Comparison of ENCODE assay signal across 1 cellular context in the genomic region with DNA sequence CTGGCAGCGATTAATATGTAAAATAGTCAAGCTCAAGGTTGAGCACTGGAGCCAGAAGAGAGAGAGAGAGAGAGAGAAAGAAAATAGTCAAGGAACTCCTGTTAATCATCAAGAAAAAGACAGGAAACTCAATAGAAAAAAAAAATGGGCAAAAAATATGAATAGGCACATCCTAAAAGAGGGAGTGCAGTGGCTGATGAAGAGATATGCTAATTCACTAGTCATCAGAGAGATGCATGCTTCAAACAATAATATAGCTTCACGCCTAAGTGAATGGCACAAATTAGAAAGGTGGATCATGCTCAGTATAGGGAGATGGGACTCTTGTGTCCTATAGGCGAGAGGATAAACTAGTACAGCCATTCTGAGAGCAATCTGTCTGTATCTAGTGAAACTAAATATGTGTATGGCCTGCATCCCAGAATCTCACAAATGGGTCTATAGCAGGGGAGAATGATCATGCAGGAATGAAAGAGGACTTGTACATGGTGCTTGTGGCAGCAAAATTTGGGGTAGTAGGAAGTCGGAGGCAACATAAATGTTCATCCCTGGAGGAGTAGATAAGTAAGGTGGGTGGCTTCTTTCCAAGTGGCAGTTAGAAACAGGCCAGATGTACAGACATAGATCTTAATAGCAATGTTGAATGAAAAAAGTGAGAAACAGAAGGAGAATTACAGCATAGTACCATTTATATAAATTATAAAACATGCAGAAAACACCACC.
A peak's percentile ranks its signal among the peaks of the same experiment; 100 is the strongest.
TF ChIP-seq lines count a peak whose summit lies in the region.

No MANE protein-coding gene starts in this region.

TF ChIP-seq in K562, 482 proteins besides CTCF, POLR2A, EP300 and RAD21 (continued from another document and continues in another):
- TF ChIP-seq, protein P1, sequence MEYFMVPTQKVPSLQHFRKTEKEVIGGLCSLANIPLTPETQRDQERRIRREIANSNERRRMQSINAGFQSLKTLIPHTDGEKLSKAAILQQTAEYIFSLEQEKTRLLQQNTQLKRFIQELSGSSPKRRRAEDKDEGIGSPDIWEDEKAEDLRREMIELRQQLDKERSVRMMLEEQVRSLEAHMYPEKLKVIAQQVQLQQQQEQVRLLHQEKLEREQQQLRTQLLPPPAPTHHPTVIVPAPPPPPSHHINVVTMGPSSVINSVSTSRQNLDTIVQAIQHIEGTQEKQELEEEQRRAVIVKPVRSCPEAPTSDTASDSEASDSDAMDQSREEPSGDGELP (CRISPR knock-in tag; IDR thresholded peaks at IDR 0.05; ENCODE audit: borderline replicate concordance), result no peak
- TF ChIP-seq, protein P2, sequence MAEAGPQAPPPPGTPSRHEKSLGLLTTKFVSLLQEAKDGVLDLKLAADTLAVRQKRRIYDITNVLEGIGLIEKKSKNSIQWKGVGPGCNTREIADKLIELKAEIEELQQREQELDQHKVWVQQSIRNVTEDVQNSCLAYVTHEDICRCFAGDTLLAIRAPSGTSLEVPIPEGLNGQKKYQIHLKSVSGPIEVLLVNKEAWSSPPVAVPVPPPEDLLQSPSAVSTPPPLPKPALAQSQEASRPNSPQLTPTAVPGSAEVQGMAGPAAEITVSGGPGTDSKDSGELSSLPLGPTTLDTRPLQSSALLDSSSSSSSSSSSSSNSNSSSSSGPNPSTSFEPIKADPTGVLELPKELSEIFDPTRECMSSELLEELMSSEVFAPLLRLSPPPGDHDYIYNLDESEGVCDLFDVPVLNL (CRISPR knock-in tag; IDR thresholded peaks at IDR 0.05; ENCODE audit: low read depth), result no peak
- TF ChIP-seq PURB (CRISPR knock-in tag; IDR thresholded peaks at IDR 0.05; ENCODE audit: low read depth), result no peak
- TF ChIP-seq KDM4B (IDR thresholded peaks at IDR 0.05; ENCODE audit: borderline replicate concordance in 2 of 2, low read depth in 1 of 2), result no peak
- no peak for TF ChIP-seq COPS2 (conservative IDR thresholded peaks at IDR 0.05)
- no peak; the same call in none of the 2 replicates for TF ChIP-seq ZNF175 (CRISPR knock-in tag; IDR thresholded peaks at IDR 0.05; ENCODE audit: low read depth)
- no peak for TF ChIP-seq HCFC1 (IDR thresholded peaks at IDR 0.05; ENCODE audit: low read depth, low read length)
- no peak for TF ChIP-seq TFAM (CRISPR knock-in tag; conservative IDR thresholded peaks at IDR 0.05)
- no peak for TF ChIP-seq RBM14 (IDR thresholded peaks at IDR 0.05; ENCODE audit: borderline replicate concordance, insufficient read depth, low read depth, low read length)
- no peak for TF ChIP-seq FOXA3 (CRISPR knock-in tag; conservative IDR thresholded peaks at IDR 0.05 in 1 of 2, IDR thresholded peaks at IDR 0.05 in 1 of 2)
- TF ChIP-seq ZNF589 (CRISPR knock-in tag; IDR thresholded peaks at IDR 0.05; ENCODE audit: low read depth), result no peak
- no peak for TF ChIP-seq ZNF507 (tag; conservative IDR thresholded peaks at IDR 0.05)
- TF ChIP-seq TEAD1 (CRISPR knock-in tag; IDR thresholded peaks at IDR 0.05), result no peak; a peak in 1 of 4 replicates
- TF ChIP-seq PCBP2 (IDR thresholded peaks at IDR 0.05; ENCODE audit: low read depth, low read length, poor library complexity, severe bottlenecking), result no peak
- TF ChIP-seq, protein P3, sequence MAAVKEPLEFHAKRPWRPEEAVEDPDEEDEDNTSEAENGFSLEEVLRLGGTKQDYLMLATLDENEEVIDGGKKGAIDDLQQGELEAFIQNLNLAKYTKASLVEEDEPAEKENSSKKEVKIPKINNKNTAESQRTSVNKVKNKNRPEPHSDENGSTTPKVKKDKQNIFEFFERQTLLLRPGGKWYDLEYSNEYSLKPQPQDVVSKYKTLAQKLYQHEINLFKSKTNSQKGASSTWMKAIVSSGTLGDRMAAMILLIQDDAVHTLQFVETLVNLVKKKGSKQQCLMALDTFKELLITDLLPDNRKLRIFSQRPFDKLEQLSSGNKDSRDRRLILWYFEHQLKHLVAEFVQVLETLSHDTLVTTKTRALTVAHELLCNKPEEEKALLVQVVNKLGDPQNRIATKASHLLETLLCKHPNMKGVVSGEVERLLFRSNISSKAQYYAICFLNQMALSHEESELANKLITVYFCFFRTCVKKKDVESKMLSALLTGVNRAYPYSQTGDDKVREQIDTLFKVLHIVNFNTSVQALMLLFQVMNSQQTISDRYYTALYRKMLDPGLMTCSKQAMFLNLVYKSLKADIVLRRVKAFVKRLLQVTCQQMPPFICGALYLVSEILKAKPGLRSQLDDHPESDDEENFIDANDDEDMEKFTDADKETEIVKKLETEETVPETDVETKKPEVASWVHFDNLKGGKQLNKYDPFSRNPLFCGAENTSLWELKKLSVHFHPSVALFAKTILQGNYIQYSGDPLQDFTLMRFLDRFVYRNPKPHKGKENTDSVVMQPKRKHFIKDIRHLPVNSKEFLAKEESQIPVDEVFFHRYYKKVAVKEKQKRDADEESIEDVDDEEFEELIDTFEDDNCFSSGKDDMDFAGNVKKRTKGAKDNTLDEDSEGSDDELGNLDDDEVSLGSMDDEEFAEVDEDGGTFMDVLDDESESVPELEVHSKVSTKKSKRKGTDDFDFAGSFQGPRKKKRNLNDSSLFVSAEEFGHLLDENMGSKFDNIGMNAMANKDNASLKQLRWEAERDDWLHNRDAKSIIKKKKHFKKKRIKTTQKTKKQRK (IDR thresholded peaks at IDR 0.05; ENCODE audit: borderline replicate concordance, low read depth, low read length), result no peak
- no peak for TF ChIP-seq GTF2E2 (tag; IDR thresholded peaks at IDR 0.05)
- no peak for TF ChIP-seq OTX1 (CRISPR knock-in tag; IDR thresholded peaks at IDR 0.05)
- TF ChIP-seq, protein P4, sequence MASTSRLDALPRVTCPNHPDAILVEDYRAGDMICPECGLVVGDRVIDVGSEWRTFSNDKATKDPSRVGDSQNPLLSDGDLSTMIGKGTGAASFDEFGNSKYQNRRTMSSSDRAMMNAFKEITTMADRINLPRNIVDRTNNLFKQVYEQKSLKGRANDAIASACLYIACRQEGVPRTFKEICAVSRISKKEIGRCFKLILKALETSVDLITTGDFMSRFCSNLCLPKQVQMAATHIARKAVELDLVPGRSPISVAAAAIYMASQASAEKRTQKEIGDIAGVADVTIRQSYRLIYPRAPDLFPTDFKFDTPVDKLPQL (IDR thresholded peaks at IDR 0.05; ENCODE audit: extremely low read depth, insufficient read length), result no peak
- no peak for TF ChIP-seq GABPA (tag; conservative IDR thresholded peaks at IDR 0.05; ENCODE audit: low read depth)
- TF ChIP-seq, protein P5, sequence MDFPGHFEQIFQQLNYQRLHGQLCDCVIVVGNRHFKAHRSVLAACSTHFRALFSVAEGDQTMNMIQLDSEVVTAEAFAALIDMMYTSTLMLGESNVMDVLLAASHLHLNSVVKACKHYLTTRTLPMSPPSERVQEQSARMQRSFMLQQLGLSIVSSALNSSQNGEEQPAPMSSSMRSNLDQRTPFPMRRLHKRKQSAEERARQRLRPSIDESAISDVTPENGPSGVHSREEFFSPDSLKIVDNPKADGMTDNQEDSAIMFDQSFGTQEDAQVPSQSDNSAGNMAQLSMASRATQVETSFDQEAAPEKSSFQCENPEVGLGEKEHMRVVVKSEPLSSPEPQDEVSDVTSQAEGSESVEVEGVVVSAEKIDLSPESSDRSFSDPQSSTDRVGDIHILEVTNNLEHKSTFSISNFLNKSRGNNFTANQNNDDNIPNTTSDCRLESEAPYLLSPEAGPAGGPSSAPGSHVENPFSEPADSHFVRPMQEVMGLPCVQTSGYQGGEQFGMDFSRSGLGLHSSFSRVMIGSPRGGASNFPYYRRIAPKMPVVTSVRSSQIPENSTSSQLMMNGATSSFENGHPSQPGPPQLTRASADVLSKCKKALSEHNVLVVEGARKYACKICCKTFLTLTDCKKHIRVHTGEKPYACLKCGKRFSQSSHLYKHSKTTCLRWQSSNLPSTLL (IDR thresholded peaks at IDR 0.05), result no peak
- no peak for TF ChIP-seq ZNF140 (CRISPR knock-in tag; IDR thresholded peaks at IDR 0.05)
- TF ChIP-seq TAF7 (tag; IDR thresholded peaks at IDR 0.05), result no peak
- no peak for TF ChIP-seq CBX2 (IDR thresholded peaks at IDR 0.05; ENCODE audit: insufficient read depth, low read length, poor library complexity, severe bottlenecking)
- no peak for TF ChIP-seq SMAD1 (IDR thresholded peaks at IDR 0.05; ENCODE audit: low read depth, low read length, partially characterized antibody)
- no peak for TF ChIP-seq NR3C1 (CRISPR knock-in tag; IDR thresholded peaks at IDR 0.05)
- TF ChIP-seq GTF2F1 (IDR thresholded peaks at IDR 0.05; ENCODE audit: low read depth, low read length), result no peak
- no peak for TF ChIP-seq TAF1 (IDR thresholded peaks at IDR 0.05; ENCODE audit: control insufficient read depth, extremely low read depth, insufficient read depth, low read length, severe bottlenecking)
- no peak for TF ChIP-seq ZNF57 (CRISPR knock-in tag; IDR thresholded peaks at IDR 0.05)
- peak; percentile 84; the same call in 1 of the 2 replicates for TF ChIP-seq NFRKB (IDR thresholded peaks at IDR 0.05; ENCODE audit: low read depth)
- no peak for TF ChIP-seq BRF1 (IDR thresholded peaks at IDR 0.05; ENCODE audit: borderline replicate concordance, extremely low read depth, insufficient read length)
- TF ChIP-seq NONO (IDR thresholded peaks at IDR 0.05; ENCODE audit: low read depth in 2 of 2, low read length in 1 of 2), result no peak
- TF ChIP-seq GTF2A2 (tag; IDR thresholded peaks at IDR 0.05), result no peak; the same call in 1 of the 2 replicates
- TF ChIP-seq, protein P6, sequence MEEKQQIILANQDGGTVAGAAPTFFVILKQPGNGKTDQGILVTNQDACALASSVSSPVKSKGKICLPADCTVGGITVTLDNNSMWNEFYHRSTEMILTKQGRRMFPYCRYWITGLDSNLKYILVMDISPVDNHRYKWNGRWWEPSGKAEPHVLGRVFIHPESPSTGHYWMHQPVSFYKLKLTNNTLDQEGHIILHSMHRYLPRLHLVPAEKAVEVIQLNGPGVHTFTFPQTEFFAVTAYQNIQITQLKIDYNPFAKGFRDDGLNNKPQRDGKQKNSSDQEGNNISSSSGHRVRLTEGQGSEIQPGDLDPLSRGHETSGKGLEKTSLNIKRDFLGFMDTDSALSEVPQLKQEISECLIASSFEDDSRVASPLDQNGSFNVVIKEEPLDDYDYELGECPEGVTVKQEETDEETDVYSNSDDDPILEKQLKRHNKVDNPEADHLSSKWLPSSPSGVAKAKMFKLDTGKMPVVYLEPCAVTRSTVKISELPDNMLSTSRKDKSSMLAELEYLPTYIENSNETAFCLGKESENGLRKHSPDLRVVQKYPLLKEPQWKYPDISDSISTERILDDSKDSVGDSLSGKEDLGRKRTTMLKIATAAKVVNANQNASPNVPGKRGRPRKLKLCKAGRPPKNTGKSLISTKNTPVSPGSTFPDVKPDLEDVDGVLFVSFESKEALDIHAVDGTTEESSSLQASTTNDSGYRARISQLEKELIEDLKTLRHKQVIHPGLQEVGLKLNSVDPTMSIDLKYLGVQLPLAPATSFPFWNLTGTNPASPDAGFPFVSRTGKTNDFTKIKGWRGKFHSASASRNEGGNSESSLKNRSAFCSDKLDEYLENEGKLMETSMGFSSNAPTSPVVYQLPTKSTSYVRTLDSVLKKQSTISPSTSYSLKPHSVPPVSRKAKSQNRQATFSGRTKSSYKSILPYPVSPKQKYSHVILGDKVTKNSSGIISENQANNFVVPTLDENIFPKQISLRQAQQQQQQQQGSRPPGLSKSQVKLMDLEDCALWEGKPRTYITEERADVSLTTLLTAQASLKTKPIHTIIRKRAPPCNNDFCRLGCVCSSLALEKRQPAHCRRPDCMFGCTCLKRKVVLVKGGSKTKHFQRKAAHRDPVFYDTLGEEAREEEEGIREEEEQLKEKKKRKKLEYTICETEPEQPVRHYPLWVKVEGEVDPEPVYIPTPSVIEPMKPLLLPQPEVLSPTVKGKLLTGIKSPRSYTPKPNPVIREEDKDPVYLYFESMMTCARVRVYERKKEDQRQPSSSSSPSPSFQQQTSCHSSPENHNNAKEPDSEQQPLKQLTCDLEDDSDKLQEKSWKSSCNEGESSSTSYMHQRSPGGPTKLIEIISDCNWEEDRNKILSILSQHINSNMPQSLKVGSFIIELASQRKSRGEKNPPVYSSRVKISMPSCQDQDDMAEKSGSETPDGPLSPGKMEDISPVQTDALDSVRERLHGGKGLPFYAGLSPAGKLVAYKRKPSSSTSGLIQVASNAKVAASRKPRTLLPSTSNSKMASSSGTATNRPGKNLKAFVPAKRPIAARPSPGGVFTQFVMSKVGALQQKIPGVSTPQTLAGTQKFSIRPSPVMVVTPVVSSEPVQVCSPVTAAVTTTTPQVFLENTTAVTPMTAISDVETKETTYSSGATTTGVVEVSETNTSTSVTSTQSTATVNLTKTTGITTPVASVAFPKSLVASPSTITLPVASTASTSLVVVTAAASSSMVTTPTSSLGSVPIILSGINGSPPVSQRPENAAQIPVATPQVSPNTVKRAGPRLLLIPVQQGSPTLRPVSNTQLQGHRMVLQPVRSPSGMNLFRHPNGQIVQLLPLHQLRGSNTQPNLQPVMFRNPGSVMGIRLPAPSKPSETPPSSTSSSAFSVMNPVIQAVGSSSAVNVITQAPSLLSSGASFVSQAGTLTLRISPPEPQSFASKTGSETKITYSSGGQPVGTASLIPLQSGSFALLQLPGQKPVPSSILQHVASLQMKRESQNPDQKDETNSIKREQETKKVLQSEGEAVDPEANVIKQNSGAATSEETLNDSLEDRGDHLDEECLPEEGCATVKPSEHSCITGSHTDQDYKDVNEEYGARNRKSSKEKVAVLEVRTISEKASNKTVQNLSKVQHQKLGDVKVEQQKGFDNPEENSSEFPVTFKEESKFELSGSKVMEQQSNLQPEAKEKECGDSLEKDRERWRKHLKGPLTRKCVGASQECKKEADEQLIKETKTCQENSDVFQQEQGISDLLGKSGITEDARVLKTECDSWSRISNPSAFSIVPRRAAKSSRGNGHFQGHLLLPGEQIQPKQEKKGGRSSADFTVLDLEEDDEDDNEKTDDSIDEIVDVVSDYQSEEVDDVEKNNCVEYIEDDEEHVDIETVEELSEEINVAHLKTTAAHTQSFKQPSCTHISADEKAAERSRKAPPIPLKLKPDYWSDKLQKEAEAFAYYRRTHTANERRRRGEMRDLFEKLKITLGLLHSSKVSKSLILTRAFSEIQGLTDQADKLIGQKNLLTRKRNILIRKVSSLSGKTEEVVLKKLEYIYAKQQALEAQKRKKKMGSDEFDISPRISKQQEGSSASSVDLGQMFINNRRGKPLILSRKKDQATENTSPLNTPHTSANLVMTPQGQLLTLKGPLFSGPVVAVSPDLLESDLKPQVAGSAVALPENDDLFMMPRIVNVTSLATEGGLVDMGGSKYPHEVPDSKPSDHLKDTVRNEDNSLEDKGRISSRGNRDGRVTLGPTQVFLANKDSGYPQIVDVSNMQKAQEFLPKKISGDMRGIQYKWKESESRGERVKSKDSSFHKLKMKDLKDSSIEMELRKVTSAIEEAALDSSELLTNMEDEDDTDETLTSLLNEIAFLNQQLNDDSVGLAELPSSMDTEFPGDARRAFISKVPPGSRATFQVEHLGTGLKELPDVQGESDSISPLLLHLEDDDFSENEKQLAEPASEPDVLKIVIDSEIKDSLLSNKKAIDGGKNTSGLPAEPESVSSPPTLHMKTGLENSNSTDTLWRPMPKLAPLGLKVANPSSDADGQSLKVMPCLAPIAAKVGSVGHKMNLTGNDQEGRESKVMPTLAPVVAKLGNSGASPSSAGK (IDR thresholded peaks at IDR 0.05), result peak; percentile 55
- TF ChIP-seq ZNF445 (CRISPR knock-in tag; IDR thresholded peaks at IDR 0.05; ENCODE audit: low read depth), result no peak
